In the genomic region with DNA sequence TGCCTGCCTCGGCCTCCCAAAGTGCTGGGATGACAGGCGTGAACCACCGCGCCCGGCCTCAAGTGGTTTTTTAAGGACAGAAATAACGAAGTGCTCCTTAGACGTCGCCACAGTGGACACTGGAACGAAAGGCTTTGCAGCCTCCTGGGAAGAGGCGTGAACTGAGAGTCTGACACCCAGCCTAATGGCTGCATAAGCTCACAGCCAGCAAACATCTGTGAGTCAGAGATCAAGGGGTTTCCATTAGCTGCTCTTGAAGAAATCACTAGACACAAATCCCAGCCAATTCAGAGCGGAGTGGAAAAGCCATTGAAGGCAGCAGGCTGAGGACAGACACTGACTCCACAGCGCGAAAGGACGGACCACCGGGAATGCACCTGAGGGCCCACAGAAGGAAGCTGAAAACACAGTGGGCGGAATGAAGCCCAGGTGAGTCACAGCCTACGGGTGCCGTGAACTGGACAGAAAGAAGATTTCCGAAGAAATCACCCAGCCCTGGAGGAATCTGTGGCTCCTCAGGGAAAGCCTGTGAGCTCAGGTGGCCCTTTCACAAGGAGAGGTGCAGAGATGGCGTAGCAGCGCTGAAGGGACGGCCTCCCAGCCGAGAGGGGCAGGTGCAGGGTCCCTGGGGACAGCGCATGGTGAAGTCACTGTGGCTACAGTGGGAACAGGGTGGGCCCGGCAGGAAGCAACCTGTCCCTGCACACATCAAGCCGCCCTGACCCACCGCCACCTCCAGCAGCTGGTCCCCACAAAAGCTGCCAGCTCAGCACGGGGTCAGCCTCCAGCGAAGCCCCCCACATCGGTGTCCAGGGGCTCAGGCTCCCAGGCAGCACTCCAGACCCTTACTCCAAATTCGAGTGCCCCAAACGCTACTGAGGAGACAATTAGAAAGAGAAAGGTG, we compare ENCODE assay signal across 27 cellular contexts. TPM values are rescaled to one million over a fixed set of nuclear protein-coding genes. Genes with fewer than 3 reads are reported as not detected.
A peak's percentile ranks its signal among the peaks of the same experiment; 100 is the strongest.
DNase-seq lines count a peak whose midpoint lies in the region; ATAC-seq, FAIRE-seq and TF ChIP-seq lines count a peak whose summit lies in the region.
"Had no signal": no experiment of that assay in that cellular context is flagged by ENCODE, and none has a peak within 500 bp of the region (broad histone marks: within the 10 kb centered on the region; RNA-seq: fewer than 3 reads in every experiment).

No MANE protein-coding gene starts in this region.

- POLR2A ChIA-PET in RWPE1 (lab: Yijun Ruan, JAX; ENCODE audit: low non-redundant PET), result no interaction called here

- H3K4me3 Mint-ChIP-seq in glutamatergic neuron (ENCODE audit: unreplicated experiment), result peak overlapping the region; percentile 55
- no peak overlapping the region for H3K4me3 Mint-ChIP-seq in osteocyte (ENCODE audit: unreplicated experiment)
- H3K4me3 Mint-ChIP-seq: activated CD4-positive, alpha-beta T cell treated with anti-CD3 and anti-CD28 coated beads for 36 hours; activated T-helper 17 cell treated with anti-CD3 and anti-CD28 coated beads, Interleukin-2, amount 50 U/mL, for 72 hours had no signal

- H3K27ac Mint-ChIP-seq in glutamatergic neuron (ENCODE audit: unreplicated experiment) (peak overlapping the region; percentile 92), osteocyte (ENCODE audit: unreplicated experiment) (no peak overlapping the region)
- H3K27ac Mint-ChIP-seq: activated CD4-positive, alpha-beta T cell treated with anti-CD3 and anti-CD28 coated beads for 36 hours; activated T-helper 17 cell treated with anti-CD3 and anti-CD28 coated beads, Interleukin-2, amount 50 U/mL, for 72 hours had no signal

- intact Hi-C loops in right cardiac atrium (cut with DNase I), result no loop called here

- no peak for ATAC-seq in right cardiac atrium
- ATAC-seq: activated CD4-positive, alpha-beta T cell treated with anti-CD3 and anti-CD28 coated beads for 36 hours; activated T-helper 17 cell treated with anti-CD3 and anti-CD28 coated beads, Interleukin-2, amount 50 U/mL, for 72 hours; foreskin keratinocyte; lower lobe of right lung had no signal

- FAIRE-seq in HTR-8/SVneo (lab: Jason Lieb, UNC), result no peak
- FAIRE-seq: bronchial epithelial cell had no signal

- 75% methylated on average over 32 of the region's 32 CpGs for WGBS in right cardiac atrium

- H3K27me3 Mint-ChIP-seq in glutamatergic neuron (ENCODE audit: unreplicated experiment) (peaks cover 8% of the 10 kb centered on the region), osteocyte (ENCODE audit: unreplicated experiment) (peaks cover 2% of the 10 kb centered on the region)
- H3K27me3 Mint-ChIP-seq: activated CD4-positive, alpha-beta T cell treated with anti-CD3 and anti-CD28 coated beads for 36 hours; activated T-helper 17 cell treated with anti-CD3 and anti-CD28 coated beads, Interleukin-2, amount 50 U/mL, for 72 hours had no signal

- no peaks in the 10 kb centered on the region for H3K27me3 ChIP-seq in right cardiac atrium (ENCODE audit: control insufficient read depth, insufficient read depth)
- peaks cover 0 to 13% of the 10 kb centered on the region in 2 donors for H3K27me3 ChIP-seq in right atrium auricular region
- H3K27me3 ChIP-seq in MG63, result no peaks in the 10 kb centered on the region
- H3K27me3 ChIP-seq: SJSA1 had no signal

- H3K9me3 Mint-ChIP-seq in glutamatergic neuron (ENCODE audit: unreplicated experiment) (peaks cover 4% of the 10 kb centered on the region), osteocyte (ENCODE audit: unreplicated experiment) (no peaks in the 10 kb centered on the region)
- H3K9me3 Mint-ChIP-seq: activated T-helper 17 cell treated with anti-CD3 and anti-CD28 coated beads, Interleukin-2, amount 50 U/mL, for 72 hours had no signal

- peaks cover 7% of the 10 kb centered on the region for H3K4me1 Mint-ChIP-seq in glutamatergic neuron (ENCODE audit: low read depth, unreplicated experiment)
- H3K4me1 Mint-ChIP-seq in osteocyte (ENCODE audit: unreplicated experiment), result no peaks in the 10 kb centered on the region
- H3K4me1 Mint-ChIP-seq: activated CD4-positive, alpha-beta T cell treated with anti-CD3 and anti-CD28 coated beads for 36 hours; activated T-helper 17 cell treated with anti-CD3 and anti-CD28 coated beads, Interleukin-2, amount 50 U/mL, for 72 hours had no signal

- peak in 2 of 3 donors; percentile 10 to 33 for DNase-seq in right cardiac atrium
- DNase-seq in right atrium auricular region (ENCODE audit: low spot score), result no peak
- no peak for DNase-seq in RWPE1 (ENCODE audit: low spot score)
- DNase-seq in glutamatergic neuron, result no peak
- DNase-seq in MG63, result no peak
- DNase-seq in osteocyte (ENCODE audit: extremely low spot score, unreplicated experiment), result no peak
- DNase-seq in HTR-8/SVneo (ENCODE audit: insufficient read length, low spot score), result no peak
- no peak for DNase-seq in GM19238 (ENCODE audit: insufficient read length, low spot score)
- DNase-seq: activated CD4-positive, alpha-beta T cell treated with anti-CD3 and anti-CD28 coated beads for 36 hours; C1 segment of cervical spinal cord; foreskin keratinocyte; GF-D8; H7; hypothalamus; islet precursor cell; lower lobe of right lung; MM.1S; NCI-H187; NCI-H524 treated with DMSO at 0.1 percent for 48 hours; ovary; PC-9; stimulated activated CD4-positive, alpha-beta T cell treated with anti-CD3 and anti-CD28 coated beads, Interleukin-2, amount 100 ng/mL, for 48 hours; stomach had no signal

- H3K36me3 ChIP-seq in right atrium auricular region, result no peaks in the 10 kb centered on the region
- H3K36me3 ChIP-seq in MG63, result no peaks in the 10 kb centered on the region
- H3K36me3 ChIP-seq: lower lobe of right lung, ovary, SJSA1 had no signal

- TF ChIP-seq CTCF in right atrium auricular region (IDR thresholded peaks at IDR 0.05) (no peak), RWPE1 (conservative IDR thresholded peaks at IDR 0.05; ENCODE audit: low read depth) (no peak), glutamatergic neuron (IDR thresholded peaks at IDR 0.05; ENCODE audit: partially characterized antibody, unreplicated experiment) (no peak), osteocyte (IDR thresholded peaks at IDR 0.05) (no peak)

- H3K36me3 Mint-ChIP-seq in glutamatergic neuron (ENCODE audit: unreplicated experiment) (no peaks in the 10 kb centered on the region), osteocyte (ENCODE audit: unreplicated experiment) (no peaks in the 10 kb centered on the region)

- H3K4me3 ChIP-seq in right cardiac atrium (ENCODE audit: low read length) (no peak overlapping the region), right atrium auricular region (no peak overlapping the region), MG63 (no peak overlapping the region)
- H3K4me3 ChIP-seq: lower lobe of right lung, ovary, PC-9, SJSA1, stomach had no signal

- H3K4me1 ChIP-seq in right cardiac atrium (ENCODE audit: control insufficient read depth, insufficient read depth, low read length) (no peaks in the 10 kb centered on the region), right atrium auricular region (no peaks in the 10 kb centered on the region)
- H3K4me1 ChIP-seq: foreskin keratinocyte, lower lobe of right lung, SJSA1 had no signal

- CTCF ChIA-PET in RWPE1 (lab: Yijun Ruan, JAX), result interaction anchor here (0.6 kb wide), 1 partner anchor 18 kb away, joined by 3 read pairs; no protein-coding TSS in a partner anchor

- H3K27ac ChIP-seq in right cardiac atrium (ENCODE audit: low read length), result no peak overlapping the region
- H3K27ac ChIP-seq in right atrium auricular region, result no peak overlapping the region
- peak overlapping the region; percentile 29; the same call in 1 of the 2 replicates for H3K27ac ChIP-seq in RWPE1
- H3K27ac ChIP-seq: epithelial cell of prostate, foreskin keratinocyte, lower lobe of right lung, ovary, PC-9, SJSA1, stomach had no signal

- H3K9me3 ChIP-seq in right cardiac atrium (ENCODE audit: control insufficient read depth, low read length), result no peaks in the 10 kb centered on the region
- no peaks in the 10 kb centered on the region for H3K9me3 ChIP-seq in right atrium auricular region
- no peaks in the 10 kb centered on the region for H3K9me3 ChIP-seq in MG63
- H3K9me3 ChIP-seq: lower lobe of right lung, ovary, SJSA1, stomach had no signal

RNA-seq across cellular contexts. Expression of a gene that starts 11.6 kb away (rescaled TPM):
- total RNA-seq in right cardiac atrium, result 1 to 10 TPM in 2 of 4 donors, under 1 TPM in 2; 0.65 to 1.4 (median 0.83) TPM
- polyA plus RNA-seq in right cardiac atrium, result 0.50 TPM
- under 1 TPM; 0.33 to 0.86 TPM for total RNA-seq in right atrium auricular region
- total RNA-seq in glutamatergic neuron (ENCODE audit: unreplicated experiment), result 2.3 TPM
- total RNA-seq in MG63 (2014; rRNA removed; shearing (Covaris generic); ENCODE audit: low replicate concordance), result 0.20 and 0.30 TPM in 2 replicates
- total RNA-seq in osteocyte, result 6.0 and 6.4 TPM in 2 replicates

RNA-seq across cellular contexts. Expression of a gene that starts 11.6 kb away (rescaled TPM):
- under 1 TPM; 0.36 to 0.59 (median 0.43) TPM for total RNA-seq in right cardiac atrium
- polyA plus RNA-seq in right cardiac atrium, result 0.48 TPM
- under 1 TPM; 0.12 to 0.15 TPM for total RNA-seq in right atrium auricular region
- 2.6 TPM for total RNA-seq in glutamatergic neuron (ENCODE audit: unreplicated experiment)
- total RNA-seq in MG63 (2014; rRNA removed; shearing (Covaris generic); ENCODE audit: low replicate concordance), result 0.63 TPM in 1 of 2 replicates, not detected in the other
- total RNA-seq in osteocyte, result 3.2 and 3.7 TPM in 2 replicates

RNA-seq across cellular contexts. Expression of a gene that starts 11.8 kb away (rescaled TPM):
- 1 to 10 TPM; 2.5 to 6.3 (median 3.5) TPM for total RNA-seq in right cardiac atrium
- polyA plus RNA-seq in right cardiac atrium, result 5.3 TPM
- 10 to 100 TPM in 1 of 2 donors, 1 to 10 TPM in 1; 8.5 to 13.0 TPM for total RNA-seq in right atrium auricular region
- total RNA-seq in glutamatergic neuron (ENCODE audit: unreplicated experiment), result 9.4 TPM
- total RNA-seq in MG63 (2014; rRNA removed; shearing (Covaris generic); ENCODE audit: low replicate concordance), result 3.0 and 25.8 TPM in 2 replicates
- total RNA-seq in osteocyte, result 8.0 and 9.3 TPM in 2 replicates

RNA-seq across cellular contexts. Expression of a gene that starts 13.6 kb away (rescaled TPM):
- 10 to 100 TPM; 45.7 to 60.4 (median 49.3) TPM for total RNA-seq in right cardiac atrium
- polyA plus RNA-seq in right cardiac atrium, result 64.4 TPM
- 10 to 100 TPM; 31.7 to 48.1 TPM for total RNA-seq in right atrium auricular region
- total RNA-seq in glutamatergic neuron (ENCODE audit: unreplicated experiment), result 140 TPM
- 78.8 and 207 TPM in 2 replicates for total RNA-seq in MG63 (2014; rRNA removed; shearing (Covaris generic); ENCODE audit: low replicate concordance)
- total RNA-seq in osteocyte, result 68.3 and 69.4 TPM in 2 replicates

RNA-seq across cellular contexts. Expression of a gene that starts 27.3 kb away (rescaled TPM):
- 10 to 100 TPM; 18.2 to 20.8 (median 20.1) TPM for total RNA-seq in right cardiac atrium
- 17.0 TPM for polyA plus RNA-seq in right cardiac atrium
- 10 to 100 TPM; 12.4 to 14.2 TPM for total RNA-seq in right atrium auricular region
- 41.6 TPM for total RNA-seq in glutamatergic neuron (ENCODE audit: unreplicated experiment)
- 35.4 and 55.2 TPM in 2 replicates for total RNA-seq in MG63 (2014; rRNA removed; shearing (Covaris generic); ENCODE audit: low replicate concordance)
- total RNA-seq in osteocyte, result 31.5 TPM in 2 replicates

Comparison
In these comparisons a context has a peak if more than half of its experiments do, and no peak if none do; other contexts are left out.
1. DNase-seq: peak in right cardiac atrium (2 of 3); none in right atrium auricular region (single experiment), RWPE1 (single experiment), glutamatergic neuron (single experiment), MG63 (single experiment), osteocyte (single experiment), HTR-8/SVneo (single experiment) and GM19238 (single experiment).